Comparison of ENCODE assay signal across 8 cellular contexts in the genomic region with DNA sequence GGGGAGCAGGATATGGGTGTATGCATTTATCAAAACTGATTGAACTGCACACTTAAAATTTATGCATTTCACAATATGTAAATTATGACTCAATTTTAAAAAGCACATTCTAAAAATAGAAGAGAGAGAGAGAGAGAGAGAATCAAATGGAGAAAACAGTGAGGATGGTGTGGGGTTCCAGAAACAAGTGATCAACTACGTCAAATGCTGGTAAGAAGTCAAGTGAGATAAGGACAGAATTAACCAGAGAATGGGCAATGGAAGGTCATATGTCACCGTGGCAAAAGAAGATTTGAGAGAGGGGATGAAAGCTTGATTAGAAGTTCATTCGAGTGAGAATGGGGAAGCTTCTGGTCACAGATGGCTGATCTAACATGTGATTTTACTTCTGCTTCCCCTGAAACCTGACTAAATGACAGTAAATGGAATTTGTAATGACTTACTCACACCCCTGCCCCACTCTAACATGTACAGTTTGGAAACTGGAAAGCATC.
DNase-seq lines count a peak whose midpoint lies in the region; ATAC-seq and TF ChIP-seq lines count a peak whose summit lies in the region.

No MANE protein-coding gene starts in this region.

- H3K4me1 ChIP-seq in foreskin keratinocyte: peaks cover 7% of the 10 kb centered on the region

- ATAC-seq in GM18498 (IDR thresholded peaks at IDR 0.05; ENCODE audit: unreplicated experiment) (peak; percentile 71), GM21723 (IDR thresholded peaks at IDR 0.05; ENCODE audit: unreplicated experiment) (peak; percentile 86), foreskin keratinocyte (no peak)

- H3K27me3 ChIP-seq in foreskin keratinocyte: no peaks in the 10 kb centered on the region

- DNase-seq in NOMO-1 (lab: John Stamatoyannopoulos, UW; ENCODE audit: unreplicated experiment in 2 of 2) (peak; percentile 69 to 93), glomerular visceral epithelial cell (ENCODE audit: extremely low spot score) (peak; percentile 59), KG1 (lab: John Stamatoyannopoulos, UW) (no peak), mucosa of gallbladder (ENCODE audit: low spot score) (no peak), foreskin keratinocyte (no peak), NCI-H1092 (lab: John Stamatoyannopoulos, UW) (no peak)

- H3K27ac ChIP-seq in foreskin keratinocyte: no peak overlapping the region

- no peak for TF ChIP-seq CTCF in foreskin keratinocyte (conservative IDR thresholded peaks at IDR 0.05)

Comparison
In these comparisons a context has a peak if more than half of its experiments do, and no peak if none do; other contexts are left out.
1. DNase-seq: peak in NOMO-1 (2 of 2) and glomerular visceral epithelial cell (single experiment); none in KG1 (single experiment), mucosa of gallbladder (single experiment), foreskin keratinocyte (0 of 2) and NCI-H1092 (single experiment).